ENCODE assay signal across 11 cellular contexts in the genomic region with DNA sequence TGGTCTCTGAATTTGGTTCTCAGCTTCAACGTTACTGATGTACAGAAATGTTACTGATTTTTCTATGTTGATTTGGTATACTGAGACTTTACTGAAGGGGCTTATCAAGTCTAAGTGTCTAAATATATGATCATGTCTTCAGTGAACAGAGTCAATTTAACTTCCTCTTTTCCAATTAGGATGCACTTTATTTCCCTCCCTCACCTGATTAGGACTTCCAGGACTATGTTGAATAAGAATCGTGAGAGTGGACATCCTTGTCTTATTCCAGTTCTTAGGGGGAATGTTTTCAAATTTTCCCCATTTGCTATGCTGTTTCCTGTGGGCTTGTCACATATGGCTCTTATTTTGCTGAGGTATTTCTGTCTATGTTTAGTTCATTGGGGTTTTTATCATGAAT.
"Had no signal": no experiment of that assay in that cellular context is flagged by ENCODE, and none has a peak within 500 bp of the region (broad histone marks: within the 10 kb centered on the region; RNA-seq: fewer than 3 reads in every experiment).

No MANE protein-coding gene starts in this region.

- H3K9ac ChIP-seq: GM23248 had no signal

- H2AFZ ChIP-seq: GM23248, GM23338 had no signal

- H3K4me3 ChIP-seq: GM23248, GM23338, HAP-1 had no signal

- H3K27ac ChIP-seq: GM23248 had no signal

- ATAC-seq: GM23338, HCT116 had no signal

- H3K4me2 ChIP-seq: GM23338 had no signal

- H3K4me1 ChIP-seq: HAP-1 had no signal

- H3K36me3 ChIP-seq: HAP-1 had no signal

- H3K9me3 ChIP-seq: HAP-1 had no signal

- DNase-seq: GM23248, GOT3, H7, H9, HCEC 1CT, HFFc6 had no signal

- FAIRE-seq: H1, H54 had no signal
